ENCODE assay signal across 31 cellular contexts in the genomic region with DNA sequence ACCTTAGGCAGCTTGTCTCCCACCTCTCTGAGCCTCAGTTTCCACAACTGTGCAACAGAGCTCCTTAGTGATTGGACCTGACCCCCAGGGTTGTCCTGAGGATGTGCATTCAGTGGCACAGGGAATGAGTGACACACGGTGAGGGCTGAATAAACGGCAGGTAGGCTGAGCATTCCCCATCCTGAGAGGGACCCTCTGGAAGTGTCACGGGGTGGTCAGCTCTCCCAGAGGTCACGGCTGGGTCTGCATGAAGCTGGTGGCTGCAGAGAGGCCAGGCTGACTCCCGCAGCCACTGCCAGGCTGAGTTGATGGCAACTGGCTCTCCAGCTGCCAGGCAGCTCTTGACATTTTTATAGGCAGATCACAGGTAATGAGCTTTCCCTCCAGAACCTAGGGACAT.
"Had no signal": no experiment of that assay in that cellular context is flagged by ENCODE, and none has a peak within 500 bp of the region (broad histone marks: within the 10 kb centered on the region; RNA-seq: fewer than 3 reads in every experiment).

No MANE protein-coding gene starts in this region.

- H3K9me3 Mint-ChIP-seq: activated CD4-positive, alpha-beta memory T cell treated with anti-CD3 and anti-CD28 coated beads for 36 hours; activated CD4-positive, alpha-beta T cell treated with anti-CD3 and anti-CD28 coated beads, Interleukin-2, amount 10 ng/mL, durations not matched to agents 24 days and 14 days; activated naive CD4-positive, alpha-beta T cell treated with anti-CD3 and anti-CD28 coated beads for 36 hours; activated naive CD4-positive, alpha-beta T cell treated with anti-CD3 and anti-CD28 coated beads, Interleukin-2, amount 50 U/mL, for 24 hours; activated naive CD8-positive, alpha-beta T cell treated with anti-CD3 and anti-CD28 coated beads for 36 hours; activated naive CD8-positive, alpha-beta T cell treated with anti-CD3 and anti-CD28 coated beads, Interleukin-2, amount 50 U/mL, for 24 hours; activated T-helper 1 cell treated with anti-CD3 and anti-CD28 coated beads, Interleukin-12 subunit alpha, Interleukin-12 subunit beta, Interleukin-2, Interleukin-4 antibody, amounts not matched to agents 30 ng/mL and 10 ng/mL and 1 ng/mL, durations not matched to agents 14 hours and 24 hours and 36 hours; activated T-helper 2 cell treated with anti-CD3 and anti-CD28 coated beads, Interferon-gamma antibody, Interleukin-2, Interleukin-4, amounts not matched to agents 10 μg/mL and 5 μg/mL and 100 μg/mL, durations not matched to agents 14 hours and 24 hours and 36 hours; effector memory CD8-positive, alpha-beta T cell had no signal

- H3K36me3 ChIP-seq: adrenal gland, esophagus muscularis mucosa, gastrocnemius medialis had no signal

- H3K27ac ChIP-seq: adrenal gland, body of pancreas, esophagus muscularis mucosa, foreskin keratinocyte, gastrocnemius medialis had no signal

- H3K27ac Mint-ChIP-seq: activated CD4-positive, alpha-beta memory T cell treated with anti-CD3 and anti-CD28 coated beads for 36 hours; activated CD4-positive, alpha-beta T cell treated with anti-CD3 and anti-CD28 coated beads for 36 hours; activated CD4-positive, alpha-beta T cell treated with anti-CD3 and anti-CD28 coated beads, Interleukin-2, amount 10 ng/mL, durations not matched to agents 24 days and 14 days; activated CD8-positive, alpha-beta memory T cell treated with anti-CD3 and anti-CD28 coated beads, Interleukin-2, amount 10 ng/mL, durations not matched to agents 7 days and 5 days; activated CD8-positive, alpha-beta T cell treated with anti-CD3 and anti-CD28 coated beads, Interleukin-2, amount 10 ng/mL, durations not matched to agents 7 days and 5 days; activated naive CD4-positive, alpha-beta T cell treated with anti-CD3 and anti-CD28 coated beads for 36 hours; activated naive CD4-positive, alpha-beta T cell treated with anti-CD3 and anti-CD28 coated beads, Interleukin-2, amount 50 U/mL, for 24 hours; activated naive CD8-positive, alpha-beta T cell treated with anti-CD3 and anti-CD28 coated beads for 36 hours; activated naive CD8-positive, alpha-beta T cell treated with anti-CD3 and anti-CD28 coated beads, Interleukin-2, amount 50 U/mL, for 24 hours; activated T-helper 1 cell treated with anti-CD3 and anti-CD28 coated beads, Interleukin-12 subunit alpha, Interleukin-12 subunit beta, Interleukin-2, Interleukin-4 antibody, amounts not matched to agents 30 ng/mL and 10 ng/mL and 1 ng/mL, durations not matched to agents 14 hours and 24 hours and 36 hours; activated T-helper 2 cell treated with anti-CD3 and anti-CD28 coated beads, Interferon-gamma antibody, Interleukin-2, Interleukin-4, amounts not matched to agents 10 μg/mL and 5 μg/mL and 100 μg/mL, durations not matched to agents 14 hours and 24 hours and 36 hours; effector memory CD8-positive, alpha-beta T cell had no signal

- ATAC-seq: activated CD4-positive, alpha-beta T cell treated with anti-CD3 and anti-CD28 coated beads for 36 hours; activated CD8-positive, alpha-beta memory T cell treated with anti-CD3 and anti-CD28 coated beads, Interleukin-2, amount 10 ng/mL, durations not matched to agents 7 days and 5 days; activated CD8-positive, alpha-beta T cell treated with anti-CD3 and anti-CD28 coated beads, Interleukin-2, amount 10 ng/mL, durations not matched to agents 7 days and 5 days; activated naive CD8-positive, alpha-beta T cell treated with anti-CD3 and anti-CD28 coated beads, Interleukin-2, amount 50 U/mL, for 24 hours; body of pancreas; effector memory CD8-positive, alpha-beta T cell; foreskin keratinocyte; gastrocnemius medialis had no signal

- H3K4me1 Mint-ChIP-seq: activated CD4-positive, alpha-beta T cell treated with anti-CD3 and anti-CD28 coated beads for 36 hours; activated CD4-positive, alpha-beta T cell treated with anti-CD3 and anti-CD28 coated beads, Interleukin-2, amount 10 ng/mL, durations not matched to agents 24 days and 14 days; activated CD8-positive, alpha-beta memory T cell treated with anti-CD3 and anti-CD28 coated beads, Interleukin-2, amount 10 ng/mL, durations not matched to agents 7 days and 5 days; activated naive CD4-positive, alpha-beta T cell treated with anti-CD3 and anti-CD28 coated beads, Interleukin-2, amount 50 U/mL, for 24 hours; activated naive CD8-positive, alpha-beta T cell treated with anti-CD3 and anti-CD28 coated beads for 36 hours; activated naive CD8-positive, alpha-beta T cell treated with anti-CD3 and anti-CD28 coated beads, Interleukin-2, amount 50 U/mL, for 24 hours had no signal

- H3K4me3 Mint-ChIP-seq: activated CD4-positive, alpha-beta memory T cell treated with anti-CD3 and anti-CD28 coated beads for 36 hours; activated CD4-positive, alpha-beta T cell treated with anti-CD3 and anti-CD28 coated beads for 36 hours; activated CD4-positive, alpha-beta T cell treated with anti-CD3 and anti-CD28 coated beads, Interleukin-2, amount 10 ng/mL, durations not matched to agents 24 days and 14 days; activated CD8-positive, alpha-beta memory T cell treated with anti-CD3 and anti-CD28 coated beads, Interleukin-2, amount 10 ng/mL, durations not matched to agents 7 days and 5 days; activated CD8-positive, alpha-beta T cell treated with anti-CD3 and anti-CD28 coated beads, Interleukin-2, amount 10 ng/mL, durations not matched to agents 7 days and 5 days; activated naive CD4-positive, alpha-beta T cell treated with anti-CD3 and anti-CD28 coated beads for 36 hours; activated naive CD4-positive, alpha-beta T cell treated with anti-CD3 and anti-CD28 coated beads, Interleukin-2, amount 50 U/mL, for 24 hours; activated naive CD8-positive, alpha-beta T cell treated with anti-CD3 and anti-CD28 coated beads for 36 hours; activated naive CD8-positive, alpha-beta T cell treated with anti-CD3 and anti-CD28 coated beads, Interleukin-2, amount 50 U/mL, for 24 hours; activated T-helper 1 cell treated with anti-CD3 and anti-CD28 coated beads, Interleukin-12 subunit alpha, Interleukin-12 subunit beta, Interleukin-2, Interleukin-4 antibody, amounts not matched to agents 30 ng/mL and 10 ng/mL and 1 ng/mL, durations not matched to agents 14 hours and 24 hours and 36 hours; effector memory CD8-positive, alpha-beta T cell had no signal

- H3K4me1 ChIP-seq: adrenal gland, body of pancreas, esophagus muscularis mucosa, foreskin keratinocyte, gastrocnemius medialis had no signal

- H3K9me3 ChIP-seq: adrenal gland, body of pancreas, esophagus muscularis mucosa, gastrocnemius medialis had no signal

- H3K4me3 ChIP-seq: adrenal gland, body of pancreas, esophagus muscularis mucosa, gastrocnemius medialis had no signal

- H3K36me3 Mint-ChIP-seq: activated CD4-positive, alpha-beta memory T cell treated with anti-CD3 and anti-CD28 coated beads for 36 hours; activated CD8-positive, alpha-beta memory T cell treated with anti-CD3 and anti-CD28 coated beads, Interleukin-2, amount 10 ng/mL, durations not matched to agents 7 days and 5 days; activated naive CD4-positive, alpha-beta T cell treated with anti-CD3 and anti-CD28 coated beads, Interleukin-2, amount 50 U/mL, for 24 hours; activated naive CD8-positive, alpha-beta T cell treated with anti-CD3 and anti-CD28 coated beads for 36 hours had no signal

- H3K27me3 ChIP-seq: adrenal gland, body of pancreas had no signal

- DNase-seq: activated CD4-positive, alpha-beta memory T cell treated with anti-CD3 and anti-CD28 coated beads for 36 hours; activated CD4-positive, alpha-beta T cell treated with anti-CD3 and anti-CD28 coated beads for 36 hours; activated CD4-positive, alpha-beta T cell treated with anti-CD3 and anti-CD28 coated beads, Interleukin-2, amount 10 ng/mL, durations not matched to agents 24 days and 14 days; activated CD4-positive, CD25-positive, alpha-beta regulatory T cell; activated CD4-positive, CD25-positive, alpha-beta regulatory T cell treated with anti-CD3 and anti-CD28 coated beads, Interleukin-2, amount 50 U/mL, for 72 hours; activated CD8-positive, alpha-beta memory T cell treated with anti-CD3 and anti-CD28 coated beads, Interleukin-2, amount 10 ng/mL, durations not matched to agents 7 days and 5 days; activated CD8-positive, alpha-beta memory T cell treated with anti-CD3 and anti-CD28 coated beads, Interleukin-2, amount 50 U/mL, for 4 hours; activated CD8-positive, alpha-beta T cell treated with anti-CD3 and anti-CD28 coated beads, Interleukin-2, amount 10 ng/mL, durations not matched to agents 7 days and 5 days; activated effector memory CD4-positive, alpha-beta T cell treated with anti-CD3 and anti-CD28 coated beads, Interleukin-2, amount 50 U/mL, for 16 hours; activated naive CD4-positive, alpha-beta T cell treated with anti-CD3 and anti-CD28 coated beads for 36 hours; activated naive CD8-positive, alpha-beta T cell treated with anti-CD3 and anti-CD28 coated beads for 36 hours; activated naive CD8-positive, alpha-beta T cell treated with anti-CD3 and anti-CD28 coated beads, Interleukin-2, amount 50 U/mL, for 24 hours; activated T-cell treated with anti-CD3 and anti-CD28 coated beads, Interleukin-2, amount 50 U/mL, for 1 hour; activated T-cell treated with anti-CD3 and anti-CD28 coated beads, Interleukin-2, amount 50 U/mL, for 48 hours; adrenal gland; amygdala; aorta; body of pancreas; caudate nucleus; cortex of kidney; dermis blood vessel endothelial cell; effector CD4-positive, alpha-beta T cell; effector memory CD8-positive, alpha-beta T cell; erythroblast; foreskin keratinocyte; gastrocnemius medialis; T-helper 2 cell had no signal
